In the genomic region with DNA sequence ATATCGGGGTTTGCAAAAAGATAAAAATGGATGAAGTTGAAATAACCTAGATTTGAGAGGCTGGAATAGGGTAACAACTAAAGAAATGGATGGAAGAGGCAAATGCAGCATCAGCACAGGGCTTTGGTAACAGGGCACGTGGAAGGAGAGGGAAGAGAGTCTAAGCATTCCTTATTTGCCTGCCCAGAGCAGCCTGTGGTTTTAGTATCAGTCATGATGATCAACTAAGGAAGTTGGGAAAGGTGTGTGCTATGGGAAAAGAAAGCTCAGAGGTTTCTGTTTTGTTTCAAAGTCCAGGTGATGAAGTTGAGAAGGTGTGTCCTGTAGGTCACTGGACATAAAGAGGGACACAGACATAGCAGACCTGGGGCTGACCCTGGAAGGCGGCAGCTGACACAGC, we compare ENCODE assay signal across 17 cellular contexts. TPM values are rescaled to one million over a fixed set of nuclear protein-coding genes. Genes with fewer than 3 reads are reported as not detected.
DNase-seq lines count a peak whose midpoint lies in the region; ATAC-seq, FAIRE-seq and TF ChIP-seq lines count a peak whose summit lies in the region.
"Had no signal": no experiment of that assay in that cellular context is flagged by ENCODE, and none has a peak within 500 bp of the region (broad histone marks: within the 10 kb centered on the region; RNA-seq: fewer than 3 reads in every experiment).

No MANE protein-coding gene starts in this region.

- intact Hi-C loops in colonic mucosa (cut with DNase I): no loop called here

- H3K9me2 ChIP-seq in GM23248 (ENCODE audit: insufficient read depth): no peaks in the 10 kb centered on the region

- WGBS in GM23248 (ENCODE audit: low coverage in 1 of 2, low lambda C conversion rate in 2 of 2, missing lambda C conversion rate in 2 of 2), 2 experiments: 72 to 80% methylated on average over 3 of the region's 3 CpGs

- no peak overlapping the region for H3K9ac ChIP-seq in GM23248
- no peak overlapping the region for H3K9ac ChIP-seq in colonic mucosa (ENCODE audit: low read depth in 2 of 2, low read length in 2 of 2)

- H3K79me2 ChIP-seq in GM23248 (ENCODE audit: insufficient read depth): no peaks in the 10 kb centered on the region

- DNase-seq in GM23248: peak; percentile 7
- no peak for DNase-seq in RWPE2 (ENCODE audit: low spot score)
- peak; percentile 3 for DNase-seq in epithelial cell of prostate (ENCODE audit: low read depth, low spot score)
- DNase-seq in urothelium cell line (ENCODE audit: low spot score): no peak
- DNase-seq in colonic mucosa: no peak
- DNase-seq in GM03348 (ENCODE audit: low spot score): no peak
- DNase-seq in NAMALWA (ENCODE audit: low spot score): no peak
- DNase-seq: C1 segment of cervical spinal cord; Calu3; CD4-positive, alpha-beta T cell; DMS 273 treated with DMSO at 0.1 percent for 48 hours; IMR-90 had no signal

- H3F3A ChIP-seq in GM23248 (ENCODE audit: insufficient read depth): no peaks in the 10 kb centered on the region

- no peak for TF ChIP-seq CTCF in RWPE2 (IDR thresholded peaks at IDR 0.05; ENCODE audit: poor library complexity, severe bottlenecking)
- no peak for TF ChIP-seq CTCF in colonic mucosa (IDR thresholded peaks at IDR 0.05)

- no peak overlapping the region for H3K4me2 ChIP-seq in GM23248 (ENCODE audit: unreplicated experiment)

- no peaks in the 10 kb centered on the region for H3K36me3 ChIP-seq in GM23248 (ENCODE audit: low read depth)
- no peaks in the 10 kb centered on the region for H3K36me3 ChIP-seq in RWPE2 (ENCODE audit: low read depth)
- H3K36me3 ChIP-seq in colonic mucosa: no peaks in the 10 kb centered on the region

- H3K27me3 ChIP-seq in GM23248 (replicated peaks; ENCODE audit: insufficient read depth) (no peaks in the 10 kb centered on the region), RWPE2 (ENCODE audit: insufficient read depth, poor library complexity, severe bottlenecking) (no peaks in the 10 kb centered on the region), colonic mucosa (no peaks in the 10 kb centered on the region)

- no peaks in the 10 kb centered on the region for H3K9me3 ChIP-seq in GM23248 (ENCODE audit: low read depth)
- no peaks in the 10 kb centered on the region for H3K9me3 ChIP-seq in RWPE2 (ENCODE audit: severe bottlenecking)
- no peaks in the 10 kb centered on the region for H3K9me3 ChIP-seq in colonic mucosa

- H3K27ac ChIP-seq in GM23248 (no peak overlapping the region), RWPE2 (ENCODE audit: poor library complexity, severe bottlenecking) (no peak overlapping the region), epithelial cell of prostate (no peak overlapping the region), colonic mucosa (no peak overlapping the region)

- ATAC-seq in RWPE2 (ENCODE audit: low read depth): peak; percentile 42; the same call in 1 of the 3 replicates
- ATAC-seq: HCT116 had no signal

- peak; percentile 13 for FAIRE-seq in urothelium cell line (lab: Jason Lieb, UNC)
- FAIRE-seq: A204.1, GM12891, H54 had no signal

- H3K4me3 ChIP-seq in GM23248 (no peak overlapping the region), RWPE2 (ENCODE audit: severe bottlenecking) (no peak overlapping the region), colonic mucosa (no peak overlapping the region)

- H4K20me1 ChIP-seq in GM23248 (ENCODE audit: insufficient read depth): no peaks in the 10 kb centered on the region

- H3K4me1 ChIP-seq in GM23248 (ENCODE audit: insufficient read depth) (no peaks in the 10 kb centered on the region), RWPE2 (ENCODE audit: insufficient read depth, poor library complexity, severe bottlenecking) (no peaks in the 10 kb centered on the region), colonic mucosa (no peaks in the 10 kb centered on the region)

- in situ Hi-C loops in GM23248 (cut with MboI): no loop called here

- no peak overlapping the region for H2AFZ ChIP-seq in GM23248

RNA-seq across cellular contexts. Expression of a gene that starts 28.8 kb away (rescaled TPM):
- total RNA-seq in GM23248 (2014; rRNA removed; shearing (Covaris generic)): 29.7 and 36.0 TPM in 2 replicates
- polyA plus RNA-seq in GM23248 (2016; fragmentation: Nextera tagmentation; extraction: Ambion mirVana): 8.1 and 10.7 TPM in 2 replicates
- total RNA-seq in colonic mucosa: 1 to 10 TPM in 1 of 2 donors, under 1 TPM in 1; 0.74 to 2.4 TPM
- total RNA-seq: G401 had no signal

Comparison
In these comparisons a context has a peak if more than half of its experiments do, and no peak if none do; other contexts are left out.
1. DNase-seq: peak in GM23248 (single experiment) and epithelial cell of prostate (single experiment); none in RWPE2 (single experiment), urothelium cell line (single experiment), colonic mucosa (single experiment), GM03348 (single experiment) and NAMALWA (single experiment).